Comparison of ENCODE assay signal across 11 cellular contexts in genomic region chr20:25532015-25532751, GRCh38. TPM values are rescaled to one million over a fixed set of nuclear protein-coding genes. Genes with fewer than 3 reads are reported as not detected.
DNase-seq lines count a peak whose midpoint lies in the region; ATAC-seq lines count a peak whose summit lies in the region.
"Had no signal": no experiment of that assay in that cellular context is flagged by ENCODE, and none has a peak within 500 bp of the region (broad histone marks: within the 10 kb centered on the region; RNA-seq: fewer than 3 reads in every experiment).

No MANE protein-coding gene starts in this region.

- peak; percentile 51 for DNase-seq in NCI-H82 treated with DMSO at 0.1 percent for 48 hours (lab: John Stamatoyannopoulos, UW; ENCODE audit: unreplicated experiment)
- peak; percentile 25 for DNase-seq in dermis blood vessel endothelial cell
- peak; percentile 73 for DNase-seq in kidney tubule cell (ENCODE audit: low spot score)
- DNase-seq in GM03348 (ENCODE audit: low spot score): no peak
- DNase-seq: activated T-cell treated with anti-CD3 and anti-CD28 coated beads for 4 hours; NCI-H146; stimulated activated naive B cell treated with anti-CD40 and anti-IgM and Interleukin-4, amounts not matched to agents 10 μg/mL and 1 μg/mL and 100 μg/mL, for 72 hours had no signal

- H3K27ac ChIP-seq in temporal lobe (ENCODE audit: low read depth, low read length): peak overlapping the region; percentile 58

- ATAC-seq in GM18873 (IDR thresholded peaks at IDR 0.05; ENCODE audit: low FRiP score, unreplicated experiment) (no peak), HG03460 (IDR thresholded peaks at IDR 0.05; ENCODE audit: unreplicated experiment) (no peak)

RNA-seq across cellular contexts. Expression of gene NINL, which starts 53.1 kb away (rescaled TPM):
- total RNA-seq in dermis blood vessel endothelial cell (21.6 and 24.8 TPM in 2 replicates), temporal lobe (15.5 TPM)
- total RNA-seq: HT-29 had no signal
